In genomic region chr6:133184798-133185380, GRCh38 we compare ENCODE assay signal across 8 cellular contexts. TPM values are rescaled to one million over a fixed set of nuclear protein-coding genes. Genes with fewer than 3 reads are reported as not detected.
DNase-seq lines count a peak whose midpoint lies in the region; FAIRE-seq and TF ChIP-seq lines count a peak whose summit lies in the region.

No MANE protein-coding gene starts in this region.

- H3K36me3 ChIP-seq in BE2C = no peaks in the 10 kb centered on the region
- H3K36me3 ChIP-seq in adrenal gland (replicated peaks in 1 of 2) = no peaks in the 10 kb centered on the region
- no peaks in the 10 kb centered on the region for H3K36me3 ChIP-seq in sigmoid colon
- H3K36me3 ChIP-seq in small intestine (ENCODE audit: control insufficient read depth in 2 of 2, insufficient read depth in 2 of 2, low read length in 2 of 2) = no peaks in the 10 kb centered on the region

- TF ChIP-seq CTCF in BE2C (IDR thresholded peaks at IDR 0.05; ENCODE audit: low read depth, low read length) (peak; percentile 58), adrenal gland (IDR thresholded peaks at IDR 0.05) (peak in 5 of 6 experiments; percentile 12 to 58 (median 23)), GM13976 (IDR thresholded peaks at IDR 0.05; ENCODE audit: borderline replicate concordance, control extremely low read depth, extremely low read depth, insufficient read depth, missing control alignments) (no peak), sigmoid colon (IDR thresholded peaks at IDR 0.05) (peak in 1 of 4 experiments; percentile 36)

- intact Hi-C loops in adrenal gland (cut with DNase I) = loop anchor here in 1 of 2 donors (10.0 kb wide), 1 partner anchor 330 kb away; no protein-coding TSS in a partner anchor
- intact Hi-C loops in sigmoid colon (cut with DNase I) = loop anchor here (5.0 kb wide), 1 partner anchor 367 kb away; no protein-coding TSS in a partner anchor

- H3K27me3 ChIP-seq in BE2C (no peaks in the 10 kb centered on the region), adrenal gland (peaks cover 6% of the 10 kb centered on the region), sigmoid colon (no peaks in the 10 kb centered on the region), small intestine (ENCODE audit: control insufficient read depth in 2 of 2, insufficient read depth in 2 of 2, low read length in 2 of 2) (no peaks in the 10 kb centered on the region)

- no peak for TF ChIP-seq POLR2A in adrenal gland (IDR thresholded peaks at IDR 0.05)
- TF ChIP-seq POLR2A in sigmoid colon (IDR thresholded peaks at IDR 0.05) = no peak

- in situ Hi-C loops in GM13976 (cut with MboI; ENCODE audit: low sequenced_read_pairs, unreplicated experiment) = loop anchor here (25.0 kb wide), 1 partner anchor 327 kb away; no protein-coding TSS in a partner anchor

- no peak for TF ChIP-seq EP300 in sigmoid colon (IDR thresholded peaks at IDR 0.05)

- no peak for DNase-seq in BE2C
- DNase-seq in HTR-8/SVneo (ENCODE audit: insufficient read length, low spot score) = peak; percentile 5
- DNase-seq in adrenal gland = no peak
- peak; percentile 39 for DNase-seq in left kidney (ENCODE audit: low read depth, low spot score)
- no peak for DNase-seq in GM13976 (ENCODE audit: low spot score)
- DNase-seq in central memory CD4-positive, alpha-beta T cell = no peak
- DNase-seq in sigmoid colon = no peak
- no peak for DNase-seq in small intestine

- no peak for FAIRE-seq in HTR-8/SVneo (lab: Jason Lieb, UNC)
- FAIRE-seq in small intestine (lab: Jason Lieb, UNC) = no peak

- no peak overlapping the region for H3K4me3 ChIP-seq in BE2C (ENCODE audit: low read depth, low read length)
- H3K4me3 ChIP-seq in adrenal gland = no peak overlapping the region
- H3K4me3 ChIP-seq in sigmoid colon = no peak overlapping the region
- H3K4me3 ChIP-seq in small intestine (ENCODE audit: low read depth in 1 of 2, low read length in 2 of 2) = no peak overlapping the region

- no peaks in the 10 kb centered on the region for H3K9me3 ChIP-seq in BE2C
- no peaks in the 10 kb centered on the region for H3K9me3 ChIP-seq in adrenal gland (replicated peaks in 1 of 3)
- no peaks in the 10 kb centered on the region for H3K9me3 ChIP-seq in sigmoid colon
- no peaks in the 10 kb centered on the region for H3K9me3 ChIP-seq in small intestine (ENCODE audit: control insufficient read depth, low read depth)

- WGBS in adrenal gland, 4 donors = 19 to 28% (median 25%) methylated on average over 2 of the region's 2 CpGs
- WGBS in sigmoid colon, 2 donors = 12 to 38% methylated on average over 2 of the region's 2 CpGs
- 9 to 34% (median 17%) methylated on average over 2 of the region's 2 CpGs for WGBS in small intestine, 3 donors

- no peak overlapping the region for H3K27ac ChIP-seq in adrenal gland
- H3K27ac ChIP-seq in sigmoid colon = no peak overlapping the region
- no peak overlapping the region for H3K27ac ChIP-seq in small intestine (ENCODE audit: low read depth in 1 of 2, low read length in 1 of 2)

- peaks cover 36% of the 10 kb centered on the region for H3K4me1 ChIP-seq in BE2C
- H3K4me1 ChIP-seq in adrenal gland (replicated peaks in 1 of 2) = no peaks in the 10 kb centered on the region
- no peaks in the 10 kb centered on the region for H3K4me1 ChIP-seq in sigmoid colon
- no peaks in the 10 kb centered on the region for H3K4me1 ChIP-seq in small intestine (ENCODE audit: control insufficient read depth in 2 of 2, insufficient read depth in 1 of 2, low read depth in 1 of 2, low read length in 1 of 2)

RNA-seq across cellular contexts. Expression of gene EYA4, which starts 56.3 kb away (rescaled TPM):
- polyA plus RNA-seq in BE2C (2012; ENCODE audit: insufficient read depth, insufficient read length, low read depth) = 17.2 TPM
- 1 to 10 TPM in 4 of 8 donors, under 1 TPM in 4; 0.17 to 5.6 (median 1.0) TPM for total RNA-seq in adrenal gland
- polyA plus RNA-seq in adrenal gland = 1 to 10 TPM in 2 of 3 donors, under 1 TPM in 1; 0.67 to 3.0 (median 1.8) TPM
- total RNA-seq in sigmoid colon = 1 to 10 TPM in 2 of 4 donors, under 1 TPM in 2; 0.81 to 8.6 (median 3.6) TPM
- polyA plus RNA-seq in sigmoid colon = under 1 TPM in 1 of 3 donors, not detected in 2; 0.01 TPM
- under 1 TPM in 2 of 3 donors, not detected in 1; 0.03 to 0.22 TPM for polyA plus RNA-seq in small intestine

Comparison
In these comparisons a context has a peak if more than half of its experiments do, and no peak if none do; other contexts are left out.
1. DNase-seq: peak in HTR-8/SVneo (single experiment) and left kidney (single experiment); none in BE2C (single experiment), adrenal gland (0 of 7), GM13976 (single experiment), central memory CD4-positive, alpha-beta T cell (single experiment), sigmoid colon (single experiment) and small intestine (single experiment).